ENCODE assay signal across 1 cellular context in genomic region chr20:20003955-20004322, GRCh38.
TF ChIP-seq lines count a peak whose summit lies in the region.

No MANE protein-coding gene starts in this region.

TF ChIP-seq in K562, 482 proteins besides CTCF, POLR2A, EP300 and RAD21:
- peak; percentile 58 for TF ChIP-seq CBX2 (IDR thresholded peaks at IDR 0.05; ENCODE audit: insufficient read depth, low read length, poor library complexity, severe bottlenecking)
TF ChIP-seq in K562: peak in this region for 1; not testable (repeated sequence) for 481.
